ENCODE assay signal across 28 cellular contexts in genomic region chr10:77146937-77147336, GRCh38.
"Had no signal": no experiment of that assay in that cellular context is flagged by ENCODE, and none has a peak within 500 bp of the region (broad histone marks: within the 10 kb centered on the region; RNA-seq: fewer than 3 reads in every experiment).

No MANE protein-coding gene starts in this region.

- H3K4me3 Mint-ChIP-seq: activated B cell treated with CpG ODN at 0.5 μM for 24 hours; activated naive CD8-positive, alpha-beta T cell treated with anti-CD3 and anti-CD28 coated beads for 36 hours; activated T-cell treated with anti-CD3 and anti-CD28 coated beads, Interleukin-2, amount 50 U/mL, for 72 hours; dendritic cell treated with granulocyte-macrophage colony-stimulating factor and Interleukin-4, amounts not matched to agents 40 ng/mL and 50 ng/mL, for 4 days; nephron; T-helper 2 cell treated with Interferon-gamma antibody and Interleukin-4, amounts not matched to agents 5 μg/mL and 100 μg/mL, for 36 hours had no signal

- H3K4me2 ChIP-seq: hepatocyte had no signal

- H3K9me3 ChIP-seq: adrenal gland, esophagus squamous epithelium, left ventricle myocardium inferior, mucosa of descending colon, neutrophil, pancreas, right atrium auricular region had no signal

- H3K27ac Mint-ChIP-seq: activated B cell treated with CpG ODN at 0.5 μM for 24 hours; activated naive CD8-positive, alpha-beta T cell treated with anti-CD3 and anti-CD28 coated beads for 36 hours; activated T-cell treated with anti-CD3 and anti-CD28 coated beads, Interleukin-2, amount 50 U/mL, for 72 hours; dendritic cell treated with granulocyte-macrophage colony-stimulating factor and Interleukin-4, amounts not matched to agents 40 ng/mL and 50 ng/mL, for 4 days; nephron; T-helper 2 cell treated with Interferon-gamma antibody and Interleukin-4, amounts not matched to agents 5 μg/mL and 100 μg/mL, for 36 hours had no signal

- H3K36me3 ChIP-seq: adrenal gland, esophagus squamous epithelium, left ventricle myocardium inferior, neutrophil, pancreas, right atrium auricular region had no signal

- FAIRE-seq: astrocyte, pancreas, urothelium cell line had no signal

- H3K79me2 ChIP-seq: hepatocyte had no signal

- H3K27me3 ChIP-seq: adrenal gland, esophagus squamous epithelium, hepatocyte, pancreas, right atrium auricular region had no signal

- H3K27ac ChIP-seq: adrenal gland, esophagus squamous epithelium, hepatocyte, left ventricle myocardium inferior, neutrophil, pancreas, right atrium auricular region had no signal

- DNase-seq: activated B cell treated with CpG ODN at 0.5 μM for 24 hours; activated naive CD4-positive, alpha-beta T cell treated with Interleukin-2 at 50 U/mL for 16 hours; activated naive CD8-positive, alpha-beta T cell treated with anti-CD3 and anti-CD28 coated beads for 36 hours; activated T-cell treated with anti-CD3 and anti-CD28 coated beads for 4 hours; activated T-cell treated with anti-CD3 and anti-CD28 coated beads, Interleukin-2, amount 50 U/mL, for 72 hours; adrenal gland; caudate nucleus; esophagus squamous epithelium; foreskin melanocyte; glutamatergic neuron; islet precursor cell; left ventricle myocardium inferior; mucosa of descending colon; pancreas; stimulated activated CD4-positive, alpha-beta T cell treated with anti-CD3 and anti-CD28 coated beads, Interleukin-15, amount 100 ng/mL, for 24 hours; stimulated activated CD4-positive, alpha-beta T cell treated with anti-CD3 and anti-CD28 coated beads, Interleukin-2, amount 100 ng/mL, for 24 hours; stimulated activated naive CD4-positive, alpha-beta T cell; T-helper 1 cell; trophoblast cell had no signal

- ATAC-seq: activated T-cell treated with anti-CD3 and anti-CD28 coated beads, Interleukin-2, amount 50 U/mL, for 72 hours; mucosa of descending colon; pancreas had no signal

- H3K4me1 Mint-ChIP-seq: activated B cell treated with CpG ODN at 0.5 μM for 24 hours; activated naive CD8-positive, alpha-beta T cell treated with anti-CD3 and anti-CD28 coated beads for 36 hours had no signal

- H3K9me3 Mint-ChIP-seq: activated B cell treated with CpG ODN at 0.5 μM for 24 hours; activated naive CD8-positive, alpha-beta T cell treated with anti-CD3 and anti-CD28 coated beads for 36 hours; activated T-cell treated with anti-CD3 and anti-CD28 coated beads, Interleukin-2, amount 50 U/mL, for 72 hours; dendritic cell treated with granulocyte-macrophage colony-stimulating factor and Interleukin-4, amounts not matched to agents 40 ng/mL and 50 ng/mL, for 4 days; nephron; T-helper 2 cell treated with Interferon-gamma antibody and Interleukin-4, amounts not matched to agents 5 μg/mL and 100 μg/mL, for 36 hours had no signal

- H3K36me3 Mint-ChIP-seq: activated naive CD8-positive, alpha-beta T cell treated with anti-CD3 and anti-CD28 coated beads for 36 hours had no signal

- H2AFZ ChIP-seq: hepatocyte had no signal

- H3K4me3 ChIP-seq: adrenal gland, esophagus squamous epithelium, hepatocyte, left ventricle myocardium inferior, lung, mucosa of descending colon, pancreas, right atrium auricular region had no signal

- H3K4me1 ChIP-seq: esophagus squamous epithelium, left ventricle myocardium inferior, pancreas, right atrium auricular region had no signal
